8 cellular contexts compared by ENCODE assay signal in the genomic region with DNA sequence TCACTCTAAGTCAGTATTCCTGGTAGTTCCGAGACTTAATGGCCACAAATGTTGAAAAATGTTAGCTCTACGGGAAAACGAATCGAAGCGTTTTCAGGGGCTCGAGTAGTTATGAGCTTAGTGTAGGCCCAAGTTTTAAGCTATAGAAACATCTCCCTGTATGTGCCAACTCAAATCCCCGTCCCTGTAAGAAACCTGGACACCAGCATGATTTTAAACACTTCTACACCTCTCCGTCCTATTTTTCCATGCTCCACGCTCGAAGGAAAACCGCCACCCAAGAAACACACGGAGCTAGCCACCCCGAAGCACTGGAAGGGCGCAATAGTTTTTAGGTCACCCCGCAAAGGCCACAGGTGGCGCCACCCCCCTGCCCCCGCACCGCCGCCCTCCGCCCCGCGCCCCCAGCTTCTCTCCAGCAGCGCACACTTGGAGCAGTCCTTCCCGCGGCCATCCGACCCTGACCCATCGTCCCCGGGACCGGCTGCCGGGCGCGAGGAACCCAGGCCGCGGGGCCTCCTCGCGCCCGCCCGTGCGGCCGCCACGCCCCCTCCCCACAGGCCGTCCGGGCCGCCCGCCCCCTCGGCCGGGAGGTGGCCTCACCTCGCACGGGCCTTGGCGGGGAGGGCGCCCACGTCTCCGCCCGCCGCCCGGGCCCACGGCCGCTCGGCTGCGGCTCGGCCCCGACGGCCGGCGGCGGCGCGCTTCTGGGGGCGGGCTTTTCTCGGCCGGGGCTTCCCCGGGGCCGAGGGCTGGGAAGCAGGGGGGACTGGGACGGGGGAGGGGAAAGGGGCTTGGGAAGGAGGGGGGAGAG. TPM values are rescaled to one million over a fixed set of nuclear protein-coding genes. Genes with fewer than 3 reads are reported as not detected.
DNase-seq lines count a peak whose midpoint lies in the region; TF ChIP-seq lines count a peak whose summit lies in the region.

No MANE protein-coding gene starts in this region.

- peak overlapping the region; percentile 88 for H3K27ac ChIP-seq in HEK293 (ENCODE audit: extremely low read depth, low read depth, low read length)
- peak overlapping the region; percentile 81 for H3K27ac ChIP-seq in MM.1S (ENCODE audit: low read length)
- peak overlapping the region; percentile 86 for H3K27ac ChIP-seq in fibroblast of lung (ENCODE audit: insufficient read depth, low read length)

- no peaks in the 10 kb centered on the region; the same call in 1 of the 2 replicates for H3K4me1 ChIP-seq in HEK293 (ENCODE audit: control insufficient read depth, insufficient read depth, low read length)
- H3K4me1 ChIP-seq in MM.1S (ENCODE audit: low read length): peaks cover 8% of the 10 kb centered on the region
- no peaks in the 10 kb centered on the region for H3K4me1 ChIP-seq in fibroblast of lung (ENCODE audit: control insufficient read depth, extremely low read depth, insufficient read depth, low read length)

- TF ChIP-seq CTCF in HEK293 (tag by site-specific recombination; IDR thresholded peaks at IDR 0.05) (peak; percentile 29; the same call in 1 of the 2 replicates), MM.1S (IDR thresholded peaks at IDR 0.05; ENCODE audit: low read length) (no peak), fibroblast of lung (conservative IDR thresholded peaks at IDR 0.05 in 1 of 2, IDR thresholded peaks at IDR 0.05 in 1 of 2; ENCODE audit: low read depth in 1 of 2, low read length in 2 of 2) (no peak), neural crest cell (conservative IDR thresholded peaks at IDR 0.05) (no peak)

- H2AFZ ChIP-seq in MM.1S (ENCODE audit: low read length) (peak overlapping the region; percentile 80), fibroblast of lung (ENCODE audit: low read length) (peak overlapping the region; percentile 5)

- peak; percentile 33 for DNase-seq in activated T-cell treated with anti-CD3 and anti-CD28 coated beads for 1 hour (ENCODE audit: low read depth)
- DNase-seq in activated T-cell treated with anti-CD3 and anti-CD28 coated beads, Interleukin-2, amount 50 U/mL, for 1 hour: no peak
- DNase-seq in MM.1S: peak; percentile 66
- DNase-seq in activated CD4-positive, alpha-beta memory T cell treated with anti-CD3 and anti-CD28 coated beads for 36 hours: peak; percentile 65
- peak; percentile 37 to 44 for DNase-seq in fibroblast of lung (ENCODE audit: low read depth in 2 of 2)
- peak; percentile 36 for DNase-seq in neural crest cell (ENCODE audit: low read depth, low spot score)
- no peak for DNase-seq in D341Med (ENCODE audit: low spot score)

- 0 out of 2 replicates have a peak, but pooled peaks cover 2% of the 10 kb centered on the region for H3F3A ChIP-seq in MM.1S (ENCODE audit: insufficient read depth, low read length)

- H3K9me3 ChIP-seq in HEK293 (ENCODE audit: control insufficient read depth, insufficient read depth, low read depth, low read length) (no peaks in the 10 kb centered on the region), MM.1S (replicated peaks; ENCODE audit: insufficient read depth, low read length) (no peaks in the 10 kb centered on the region), fibroblast of lung (ENCODE audit: control insufficient read depth, insufficient read depth, low read depth, low read length) (no peaks in the 10 kb centered on the region)

- CTCF ChIA-PET in HEK293 (lab: Yijun Ruan, JAX): interaction anchor here (0.8 to 2.6 kb wide), 7 partner anchors 9 to 153 kb away, joined by 3 to 17 read pairs (median 4); a partner anchor contains a TSS
- CTCF ChIA-PET in activated CD4-positive, alpha-beta memory T cell treated with anti-CD3 and anti-CD28 coated beads for 36 hours (lab: Charles Lee): interaction anchor here (0.5 to 1.3 kb wide), 7 partner anchors 23 to 188 kb away, joined by 3 to 8 read pairs (median 3); a partner anchor contains a TSS

- peaks cover 38% of the 10 kb centered on the region for H3K4me1 Mint-ChIP-seq in activated CD4-positive, alpha-beta memory T cell treated with anti-CD3 and anti-CD28 coated beads for 36 hours (ENCODE audit: low read depth)
- H3K4me1 Mint-ChIP-seq in neural crest cell: peaks cover 29% of the 10 kb centered on the region

- H3K27me3 Mint-ChIP-seq in activated CD4-positive, alpha-beta memory T cell treated with anti-CD3 and anti-CD28 coated beads for 36 hours: no peaks in the 10 kb centered on the region
- H3K27me3 Mint-ChIP-seq in neural crest cell (ENCODE audit: low read depth): no peaks in the 10 kb centered on the region

- peak overlapping the region; percentile 97 for H3K4me3 Mint-ChIP-seq in activated CD4-positive, alpha-beta memory T cell treated with anti-CD3 and anti-CD28 coated beads for 36 hours
- H3K4me3 Mint-ChIP-seq in neural crest cell: peak overlapping the region; percentile 97

- no peaks in the 10 kb centered on the region for H3K9me3 Mint-ChIP-seq in activated CD4-positive, alpha-beta memory T cell treated with anti-CD3 and anti-CD28 coated beads for 36 hours
- H3K9me3 Mint-ChIP-seq in neural crest cell: no peaks in the 10 kb centered on the region

- POLR2A ChIA-PET in HEK293 (lab: Yijun Ruan, JAX): interaction anchor here (0.5 to 1.2 kb wide), 6 partner anchors 18 to 263 kb away, joined by 3 to 6 read pairs (median 4); a partner anchor contains a TSS
- POLR2A ChIA-PET in activated CD4-positive, alpha-beta memory T cell treated with anti-CD3 and anti-CD28 coated beads for 36 hours (lab: Charles Lee): interaction anchor here (0.5 to 1.5 kb wide), 8 partner anchors 9 to 49 kb away, joined by 3 to 4 read pairs (median 3); a partner anchor contains a TSS

- no peaks in the 10 kb centered on the region for H4K20me1 ChIP-seq in MM.1S (ENCODE audit: insufficient read depth, low read length)
- no peaks in the 10 kb centered on the region for H4K20me1 ChIP-seq in fibroblast of lung (ENCODE audit: control insufficient read depth, extremely low read depth, insufficient read depth, low read length)

- H3K79me2 ChIP-seq in MM.1S (ENCODE audit: low read length): peaks cover 20% of the 10 kb centered on the region
- H3K79me2 ChIP-seq in fibroblast of lung (ENCODE audit: control insufficient read depth, insufficient read depth, low read length): peaks cover 27% of the 10 kb centered on the region

- H3K36me3 ChIP-seq in HEK293 (ENCODE audit: control insufficient read depth in 2 of 2, insufficient read depth in 1 of 2, low read length in 2 of 2) (peaks cover 2 to 8% of the 10 kb centered on the region in 2 experiments; a peak in 2 of 3 replicates), MM.1S (replicated peaks; ENCODE audit: insufficient read depth, low read length) (no peaks in the 10 kb centered on the region), fibroblast of lung (ENCODE audit: control insufficient read depth, insufficient read depth, low read length) (no peaks in the 10 kb centered on the region)

- H3K9me2 ChIP-seq in MM.1S (replicated peaks; ENCODE audit: insufficient read depth, low read length): no peaks in the 10 kb centered on the region

- peak overlapping the region; percentile 95 for H3K4me2 ChIP-seq in MM.1S (ENCODE audit: low read depth, low read length)
- H3K4me2 ChIP-seq in fibroblast of lung (ENCODE audit: extremely low read depth, insufficient read depth, low read length): peak overlapping the region; percentile 80

- H3K9ac ChIP-seq in MM.1S (ENCODE audit: low read length) (peak overlapping the region; percentile 88), fibroblast of lung (ENCODE audit: insufficient read depth, low read length) (peak overlapping the region; percentile 79)

- H3K27ac Mint-ChIP-seq in activated CD4-positive, alpha-beta memory T cell treated with anti-CD3 and anti-CD28 coated beads for 36 hours: peak overlapping the region; percentile 99
- peak overlapping the region; percentile 97 for H3K27ac Mint-ChIP-seq in neural crest cell (ENCODE audit: unreplicated experiment)

- H3K36me3 Mint-ChIP-seq in activated CD4-positive, alpha-beta memory T cell treated with anti-CD3 and anti-CD28 coated beads for 36 hours: peaks cover 4% of the 10 kb centered on the region
- H3K36me3 Mint-ChIP-seq in neural crest cell (ENCODE audit: low read depth): peaks cover 3% of the 10 kb centered on the region

- peak overlapping the region; percentile 47 for H3K4me3 ChIP-seq in HEK293 (ENCODE audit: low read depth, low read length)
- peak overlapping the region; percentile 86 for H3K4me3 ChIP-seq in MM.1S (ENCODE audit: low read length)
- peak overlapping the region; percentile 70 to 94 (median 72) for H3K4me3 ChIP-seq in fibroblast of lung (replicated peaks in 1 of 4; ENCODE audit: control extremely low read depth in 1 of 4, insufficient read depth in 1 of 4, low read depth in 3 of 4, low read length in 4 of 4)

- H3K27me3 ChIP-seq in MM.1S (replicated peaks; ENCODE audit: insufficient read depth, low read length) (no peaks in the 10 kb centered on the region), fibroblast of lung (ENCODE audit: control insufficient read depth, insufficient read depth, low read length) (no peaks in the 10 kb centered on the region)

- intact Hi-C loops in activated CD4-positive, alpha-beta memory T cell treated with anti-CD3 and anti-CD28 coated beads for 36 hours (cut with micrococcal nuclease): loop anchor here (1.0 to 2.0 kb wide), 3 partner anchors 22 to 92 kb away; a partner anchor contains a TSS

RNA-seq across cellular contexts. Expression of a gene that starts 0.5 kb away (rescaled TPM):
- total RNA-seq in activated CD4-positive, alpha-beta memory T cell treated with anti-CD3 and anti-CD28 coated beads for 36 hours: 10 to 100 TPM; 42.2 to 51.4 TPM
- total RNA-seq in fibroblast of lung (11.3 and 21.3 TPM in 2 replicates), neural crest cell (57.3 and 57.5 TPM in 2 replicates)
- 18.5 and 22.8 TPM in 2 replicates for polyA plus RNA-seq in fibroblast of lung
- 21.7 and 23.1 TPM in 2 replicates for polyA plus RNA-seq in fibroblast of lung (2012)
- 102 and 123 TPM in 2 replicates for polyA minus RNA-seq in fibroblast of lung (ENCODE audit: low replicate concordance)

RNA-seq across cellular contexts. Expression of a gene that starts 4.3 kb away (rescaled TPM):
- total RNA-seq in activated CD4-positive, alpha-beta memory T cell treated with anti-CD3 and anti-CD28 coated beads for 36 hours: not detected
- total RNA-seq in fibroblast of lung (not detected in 2 replicates), neural crest cell (0.14 TPM in 1 of 2 replicates, not detected in the other)
- 0.05 TPM in 1 of 2 replicates, not detected in the other for polyA plus RNA-seq in fibroblast of lung
- not detected in 2 replicates for polyA plus RNA-seq in fibroblast of lung (2012)
- 0.15 TPM in 1 of 2 replicates, not detected in the other for polyA minus RNA-seq in fibroblast of lung (ENCODE audit: low replicate concordance)

RNA-seq across cellular contexts. Expression of a gene that starts 24.8 kb away (rescaled TPM):
- under 1 TPM; 0.34 to 0.69 TPM for total RNA-seq in activated CD4-positive, alpha-beta memory T cell treated with anti-CD3 and anti-CD28 coated beads for 36 hours
- 9.2 and 26.4 TPM in 2 replicates for total RNA-seq in fibroblast of lung
- polyA plus RNA-seq in fibroblast of lung: 0.41 and 0.67 TPM in 2 replicates
- polyA plus RNA-seq in fibroblast of lung (2012): 0.40 and 1.0 TPM in 2 replicates
- not detected in 2 replicates for polyA minus RNA-seq in fibroblast of lung (ENCODE audit: low replicate concordance)
- total RNA-seq in neural crest cell: 0.36 and 0.61 TPM in 2 replicates

RNA-seq across cellular contexts. Expression of a gene that starts 29.3 kb away (rescaled TPM):
- total RNA-seq in activated CD4-positive, alpha-beta memory T cell treated with anti-CD3 and anti-CD28 coated beads for 36 hours: under 1 TPM in 1 of 2 experiments, not detected in 1; 0.07 TPM
- total RNA-seq in fibroblast of lung (1.0 and 2.0 TPM in 2 replicates), neural crest cell (0.58 and 1.3 TPM in 2 replicates)
- 0.40 and 0.97 TPM in 2 replicates for polyA plus RNA-seq in fibroblast of lung
- 1.5 and 3.4 TPM in 2 replicates for polyA plus RNA-seq in fibroblast of lung (2012)
- polyA minus RNA-seq in fibroblast of lung (ENCODE audit: low replicate concordance): 2.7 and 17.2 TPM in 2 replicates

RNA-seq across cellular contexts. Expression of a gene that starts 49.3 kb away (rescaled TPM):
- 10 to 100 TPM; 78.9 to 88.4 TPM for total RNA-seq in activated CD4-positive, alpha-beta memory T cell treated with anti-CD3 and anti-CD28 coated beads for 36 hours
- total RNA-seq in fibroblast of lung (under 0.01 TPM in 2 replicates), neural crest cell (0.56 and 1.0 TPM in 2 replicates)
- 0.08 and 0.10 TPM in 2 replicates for polyA plus RNA-seq in fibroblast of lung
- polyA plus RNA-seq in fibroblast of lung (2012): 0.15 TPM in 1 of 2 replicates, not detected in the other
- not detected in 2 replicates for polyA minus RNA-seq in fibroblast of lung (ENCODE audit: low replicate concordance)

Comparison
In these comparisons a context has a peak if more than half of its experiments do, and no peak if none do; other contexts are left out.
1. DNase-seq: peak in activated T-cell treated with anti-CD3 and anti-CD28 coated beads for 1 hour (single experiment), MM.1S (single experiment), activated CD4-positive, alpha-beta memory T cell treated with anti-CD3 and anti-CD28 coated beads for 36 hours (single experiment), fibroblast of lung (2 of 2) and neural crest cell (single experiment); none in activated T-cell treated with anti-CD3 and anti-CD28 coated beads, Interleukin-2, amount 50 U/mL, for 1 hour (single experiment) and D341Med (single experiment).
2. Peak in every context shown above with its lines, with median percentiles within 50 percentile points of each other: H3K27ac ChIP-seq and H3K4me3 ChIP-seq.